Comparison of ENCODE assay signal across 1 cellular context in the genomic region with DNA sequence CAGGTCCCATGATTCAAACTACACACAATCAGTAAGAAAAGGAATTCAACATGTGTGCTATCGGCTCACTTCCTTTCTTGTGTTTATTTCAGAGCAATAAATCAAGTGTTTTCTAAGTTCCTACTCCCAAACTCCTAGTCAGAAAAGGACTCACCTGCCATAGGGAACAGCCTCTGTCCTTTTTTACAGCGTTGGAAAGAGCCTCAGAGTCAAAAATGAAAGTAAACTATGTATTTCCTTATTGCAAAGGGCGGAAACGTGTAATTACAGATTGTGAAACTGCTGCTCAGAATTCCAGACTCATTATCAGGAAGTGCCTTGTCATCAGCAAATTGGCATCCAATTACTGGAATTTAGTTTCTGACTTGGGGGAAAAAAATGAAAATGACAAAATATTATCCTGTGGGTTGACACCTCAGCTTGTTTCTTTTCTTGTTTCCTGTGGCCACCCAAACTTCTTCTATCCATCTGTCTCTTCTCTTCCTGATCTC.
TF ChIP-seq lines count a peak whose summit lies in the region.

A gene (minus strand): TSS at position 210 of the 491 bp plus-strand sequence. CDS start 49 bp downstream, at position 161.

TF ChIP-seq in GM23338, 12 proteins besides CTCF, POLR2A, EP300 and RAD21 (continued from another document):
- TF ChIP-seq, protein P1, sequence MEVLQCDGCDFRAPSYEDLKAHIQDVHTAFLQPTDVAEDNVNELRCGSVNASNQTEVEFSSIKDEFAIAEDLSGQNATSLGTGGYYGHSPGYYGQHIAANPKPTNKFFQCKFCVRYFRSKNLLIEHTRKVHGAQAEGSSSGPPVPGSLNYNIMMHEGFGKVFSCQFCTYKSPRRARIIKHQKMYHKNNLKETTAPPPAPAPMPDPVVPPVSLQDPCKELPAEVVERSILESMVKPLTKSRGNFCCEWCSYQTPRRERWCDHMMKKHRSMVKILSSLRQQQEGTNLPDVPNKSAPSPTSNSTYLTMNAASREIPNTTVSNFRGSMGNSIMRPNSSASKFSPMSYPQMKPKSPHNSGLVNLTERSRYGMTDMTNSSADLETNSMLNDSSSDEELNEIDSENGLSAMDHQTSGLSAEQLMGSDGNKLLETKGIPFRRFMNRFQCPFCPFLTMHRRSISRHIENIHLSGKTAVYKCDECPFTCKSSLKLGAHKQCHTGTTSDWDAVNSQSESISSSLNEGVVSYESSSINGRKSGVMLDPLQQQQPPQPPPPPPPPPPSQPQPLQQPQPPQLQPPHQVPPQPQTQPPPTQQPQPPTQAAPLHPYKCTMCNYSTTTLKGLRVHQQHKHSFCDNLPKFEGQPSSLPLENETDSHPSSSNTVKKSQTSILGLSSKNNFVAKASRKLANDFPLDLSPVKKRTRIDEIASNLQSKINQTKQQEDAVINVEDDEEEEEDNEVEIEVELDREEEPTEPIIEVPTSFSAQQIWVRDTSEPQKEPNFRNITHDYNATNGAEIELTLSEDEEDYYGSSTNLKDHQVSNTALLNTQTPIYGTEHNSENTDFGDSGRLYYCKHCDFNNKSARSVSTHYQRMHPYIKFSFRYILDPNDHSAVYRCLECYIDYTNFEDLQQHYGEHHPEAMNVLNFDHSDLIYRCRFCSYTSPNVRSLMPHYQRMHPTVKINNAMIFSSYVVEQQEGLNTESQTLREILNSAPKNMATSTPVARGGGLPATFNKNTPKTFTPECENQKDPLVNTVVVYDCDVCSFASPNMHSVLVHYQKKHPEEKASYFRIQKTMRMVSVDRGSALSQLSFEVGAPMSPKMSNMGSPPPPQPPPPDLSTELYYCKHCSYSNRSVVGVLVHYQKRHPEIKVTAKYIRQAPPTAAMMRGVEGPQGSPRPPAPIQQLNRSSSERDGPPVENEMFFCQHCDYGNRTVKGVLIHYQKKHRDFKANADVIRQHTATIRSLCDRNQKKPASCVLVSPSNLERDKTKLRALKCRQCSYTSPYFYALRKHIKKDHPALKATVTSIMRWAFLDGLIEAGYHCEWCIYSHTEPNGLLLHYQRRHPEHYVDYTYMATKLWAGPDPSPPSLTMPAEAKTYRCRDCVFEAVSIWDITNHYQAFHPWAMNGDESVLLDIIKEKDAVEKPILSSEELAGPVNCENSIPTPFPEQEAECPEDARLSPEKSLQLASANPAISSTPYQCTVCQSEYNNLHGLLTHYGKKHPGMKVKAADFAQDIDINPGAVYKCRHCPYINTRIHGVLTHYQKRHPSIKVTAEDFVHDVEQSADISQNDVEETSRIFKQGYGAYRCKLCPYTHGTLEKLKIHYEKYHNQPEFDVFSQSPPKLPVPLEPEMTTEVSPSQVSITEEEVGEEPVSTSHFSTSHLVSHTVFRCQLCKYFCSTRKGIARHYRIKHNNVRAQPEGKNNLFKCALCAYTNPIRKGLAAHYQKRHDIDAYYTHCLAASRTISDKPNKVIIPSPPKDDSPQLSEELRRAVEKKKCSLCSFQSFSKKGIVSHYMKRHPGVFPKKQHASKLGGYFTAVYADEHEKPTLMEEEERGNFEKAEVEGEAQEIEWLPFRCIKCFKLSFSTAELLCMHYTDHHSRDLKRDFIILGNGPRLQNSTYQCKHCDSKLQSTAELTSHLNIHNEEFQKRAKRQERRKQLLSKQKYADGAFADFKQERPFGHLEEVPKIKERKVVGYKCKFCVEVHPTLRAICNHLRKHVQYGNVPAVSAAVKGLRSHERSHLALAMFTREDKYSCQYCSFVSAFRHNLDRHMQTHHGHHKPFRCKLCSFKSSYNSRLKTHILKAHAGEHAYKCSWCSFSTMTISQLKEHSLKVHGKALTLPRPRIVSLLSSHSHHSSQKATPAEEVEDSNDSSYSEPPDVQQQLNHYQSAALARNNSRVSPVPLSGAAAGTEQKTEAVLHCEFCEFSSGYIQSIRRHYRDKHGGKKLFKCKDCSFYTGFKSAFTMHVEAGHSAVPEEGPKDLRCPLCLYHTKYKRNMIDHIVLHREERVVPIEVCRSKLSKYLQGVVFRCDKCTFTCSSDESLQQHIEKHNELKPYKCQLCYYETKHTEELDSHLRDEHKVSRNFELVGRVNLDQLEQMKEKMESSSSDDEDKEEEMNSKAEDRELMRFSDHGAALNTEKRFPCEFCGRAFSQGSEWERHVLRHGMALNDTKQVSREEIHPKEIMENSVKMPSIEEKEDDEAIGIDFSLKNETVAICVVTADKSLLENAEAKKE (CRISPR knock-in tag; IDR thresholded peaks at IDR 0.05), result no peak
- no peak for TF ChIP-seq CREB1 (CRISPR knock-in tag; IDR thresholded peaks at IDR 0.05; ENCODE audit: low read depth)
- no peak for TF ChIP-seq JUNB (IDR thresholded peaks at IDR 0.05; ENCODE audit: unreplicated experiment)
TF ChIP-seq in GM23338: peak in this region for 0.
